ENCODE assay signal across 26 cellular contexts in genomic region chr2:234333168-234334130, GRCh38.
DNase-seq lines count a peak whose midpoint lies in the region; ATAC-seq, FAIRE-seq and TF ChIP-seq lines count a peak whose summit lies in the region.
"Had no signal": no experiment of that assay in that cellular context is flagged by ENCODE, and none has a peak within 500 bp of the region (broad histone marks: within the 10 kb centered on the region; RNA-seq: fewer than 3 reads in every experiment).

No MANE protein-coding gene starts in this region.

- H3K27ac ChIP-seq in keratinocyte (ENCODE audit: control insufficient read depth, insufficient read depth, low read length) (peak overlapping the region; percentile 40), suprapubic skin (no peak overlapping the region)
- H3K27ac ChIP-seq: HL-60, neutrophil, stomach had no signal

- no peak for ATAC-seq in natural killer cell treated with Interleukin-12 subunit alpha and Interleukin-12 subunit beta and Interleukin-15 and Interleukin-18, amount 100 ng/mL, for 72 hours
- ATAC-seq in natural killer cell (no peak), HG02938 (IDR thresholded peaks at IDR 0.05; ENCODE audit: unreplicated experiment) (no peak), HG03439 (IDR thresholded peaks at IDR 0.05; ENCODE audit: unreplicated experiment) (no peak)

- no peaks in the 10 kb centered on the region for H3K36me3 Mint-ChIP-seq in natural killer cell treated with Interleukin-12 subunit alpha and Interleukin-12 subunit beta and Interleukin-15 and Interleukin-18, amount 100 ng/mL, for 72 hours
- H3K36me3 Mint-ChIP-seq in natural killer cell (no peaks in the 10 kb centered on the region), brain (no peaks in the 10 kb centered on the region)
- H3K36me3 Mint-ChIP-seq: type B pancreatic cell had no signal

- no peak for TF ChIP-seq EP300 in suprapubic skin (IDR thresholded peaks at IDR 0.05)

- no peaks in the 10 kb centered on the region for H3K9me3 ChIP-seq in keratinocyte (ENCODE audit: control insufficient read depth, low read depth, low read length)
- no peaks in the 10 kb centered on the region for H3K9me3 ChIP-seq in suprapubic skin
- H3K9me3 ChIP-seq: breast epithelium, left ventricle myocardium inferior, neutrophil, SK-N-SH, stomach had no signal

- H2AFZ ChIP-seq in keratinocyte (ENCODE audit: control insufficient read depth, low read length) = no peak overlapping the region

- no peak for TF ChIP-seq POLR2A in suprapubic skin (IDR thresholded peaks at IDR 0.05)

- WGBS in suprapubic skin = 95% methylated on average over 7 of the region's 10 CpGs

- no peak overlapping the region for H3K4me3 Mint-ChIP-seq in natural killer cell treated with Interleukin-12 subunit alpha and Interleukin-12 subunit beta and Interleukin-15 and Interleukin-18, amount 100 ng/mL, for 72 hours
- H3K4me3 Mint-ChIP-seq in natural killer cell = no peak overlapping the region
- H3K4me3 Mint-ChIP-seq in brain = no peak overlapping the region
- H3K4me3 Mint-ChIP-seq: activated CD4-positive, alpha-beta memory T cell treated with anti-CD3 and anti-CD28 coated beads, Interleukin-2, amount 10 ng/mL, durations not matched to agents 7 days and 5 days; activated T-cell treated with anti-CD3 and anti-CD28 coated beads, Interleukin-2, amount 50 U/mL, for 24 hours; type B pancreatic cell had no signal

- peak overlapping the region; percentile 5 to 20 for H3K27ac Mint-ChIP-seq in natural killer cell treated with Interleukin-12 subunit alpha and Interleukin-12 subunit beta and Interleukin-15 and Interleukin-18, amount 100 ng/mL, for 72 hours
- H3K27ac Mint-ChIP-seq in natural killer cell = peak overlapping the region in 1 of 2 donors; percentile 77
- peak overlapping the region; percentile 80 to 97 (median 96) for H3K27ac Mint-ChIP-seq in brain
- H3K27ac Mint-ChIP-seq: activated CD4-positive, alpha-beta memory T cell treated with anti-CD3 and anti-CD28 coated beads, Interleukin-2, amount 10 ng/mL, durations not matched to agents 7 days and 5 days; activated T-cell treated with anti-CD3 and anti-CD28 coated beads, Interleukin-2, amount 50 U/mL, for 24 hours had no signal

- DNase-seq in natural killer cell treated with Interleukin-12 subunit alpha and Interleukin-12 subunit beta and Interleukin-15 and Interleukin-18, amount 100 ng/mL, for 72 hours (ENCODE audit: low spot score) = no peak
- DNase-seq in natural killer cell (no peak), keratinocyte (ENCODE audit: low read depth, low spot score) (no peak), MV-4-11 (lab: John Stamatoyannopoulos, UW) (no peak), suprapubic skin (ENCODE audit: low spot score in 2 of 2) (no peak)
- DNase-seq: activated CD4-positive, alpha-beta memory T cell treated with anti-CD3 and anti-CD28 coated beads, Interleukin-2, amount 10 ng/mL, durations not matched to agents 7 days and 5 days; activated CD4-positive, CD25-positive, alpha-beta regulatory T cell; activated T-cell treated with anti-CD3 and anti-CD28 coated beads, Interleukin-2, amount 50 U/mL, for 24 hours; COR-L47; cortex of kidney; IMR-90; left ventricle myocardium inferior; NCI-H2081 treated with DMSO at 0.1 percent for 48 hours; NCI-H510A; RPMI8226; stimulated activated CD4-positive, alpha-beta T cell treated with anti-CD3 and anti-CD28 coated beads, Interleukin-4, amount 100 ng/mL, for 4 hours; stomach; T-helper 9 cell had no signal

- no peaks in the 10 kb centered on the region for H3K79me2 ChIP-seq in keratinocyte (ENCODE audit: control insufficient read depth, insufficient read depth, low read length)

- peaks cover 22 to 26% of the 10 kb centered on the region in 2 donors for H3K4me1 Mint-ChIP-seq in natural killer cell treated with Interleukin-12 subunit alpha and Interleukin-12 subunit beta and Interleukin-15 and Interleukin-18, amount 100 ng/mL, for 72 hours (ENCODE audit: low read depth in 2 of 2)
- H3K4me1 Mint-ChIP-seq in natural killer cell = peaks cover 20 to 42% of the 10 kb centered on the region in 2 donors
- H3K4me1 Mint-ChIP-seq in brain = peaks cover 39% of the 10 kb centered on the region

- H3K36me3 ChIP-seq in keratinocyte (ENCODE audit: control insufficient read depth in 2 of 2, extremely low read depth in 1 of 2, insufficient read depth in 2 of 2, low read length in 2 of 2) = no peaks in the 10 kb centered on the region
- no peaks in the 10 kb centered on the region for H3K36me3 ChIP-seq in suprapubic skin
- H3K36me3 ChIP-seq: breast epithelium, left ventricle myocardium inferior, neutrophil, stomach had no signal

- H3K27me3 ChIP-seq in keratinocyte (ENCODE audit: control insufficient read depth, extremely low read depth, insufficient read depth, low read length) = no peaks in the 10 kb centered on the region
- H3K27me3 ChIP-seq in suprapubic skin = no peaks in the 10 kb centered on the region
- H3K27me3 ChIP-seq: breast epithelium, stomach had no signal

- FAIRE-seq in keratinocyte (lab: Jason Lieb, UNC) = peak; percentile 43

- TF ChIP-seq CTCF in natural killer cell (IDR thresholded peaks at IDR 0.05) (no peak), brain (conservative IDR thresholded peaks at IDR 0.05) (no peak), keratinocyte (optimal IDR thresholded peaks at IDR 0.05 in 1 of 3, IDR thresholded peaks at IDR 0.05 in 1 of 3, conservative IDR thresholded peaks at IDR 0.05 in 1 of 3; ENCODE audit: extremely low read depth in 1 of 3, insufficient read depth in 2 of 3, low read length in 3 of 3) (no peak), suprapubic skin (IDR thresholded peaks at IDR 0.05) (no peak)

- H3K9me3 Mint-ChIP-seq in natural killer cell treated with Interleukin-12 subunit alpha and Interleukin-12 subunit beta and Interleukin-15 and Interleukin-18, amount 100 ng/mL, for 72 hours = peaks cover 3% of the 10 kb centered on the region
- H3K9me3 Mint-ChIP-seq in natural killer cell (no peaks in the 10 kb centered on the region), brain (peaks cover 3 to 5% (median 4%) of the 10 kb centered on the region in 5 experiments)
- H3K9me3 Mint-ChIP-seq: activated CD4-positive, alpha-beta memory T cell treated with anti-CD3 and anti-CD28 coated beads, Interleukin-2, amount 10 ng/mL, durations not matched to agents 7 days and 5 days; activated T-cell treated with anti-CD3 and anti-CD28 coated beads, Interleukin-2, amount 50 U/mL, for 24 hours; type B pancreatic cell had no signal

- H3K4me2 ChIP-seq in keratinocyte (ENCODE audit: control insufficient read depth, extremely low read depth, insufficient read depth, low read depth, low read length) = no peak overlapping the region
- H3K4me2 ChIP-seq: SK-N-SH had no signal

- H3K4me1 ChIP-seq in keratinocyte (ENCODE audit: control insufficient read depth, extremely low read depth, insufficient read depth, low read length) = peaks cover 19% of the 10 kb centered on the region
- H3K4me1 ChIP-seq in suprapubic skin = peaks cover 33% of the 10 kb centered on the region
- H3K4me1 ChIP-seq: breast epithelium had no signal

- intact Hi-C loops in natural killer cell (cut with micrococcal nuclease) = loop anchor here (2.0 kb wide), 1 partner anchor 41 kb away; no protein-coding TSS in a partner anchor

- dilution Hi-C loops in keratinocyte (cut with MboI; ENCODE audit: extremely low pct_ligation_motif_present, low sequenced_read_pairs) = no loop called here

- no peak overlapping the region for H3K4me3 ChIP-seq in keratinocyte (ENCODE audit: control insufficient read depth in 2 of 3, extremely low read depth in 1 of 3, insufficient read depth in 2 of 3, low read depth in 1 of 3, low read length in 3 of 3)
- no peak overlapping the region for H3K4me3 ChIP-seq in suprapubic skin
- H3K4me3 ChIP-seq: breast epithelium, left ventricle myocardium inferior, stomach had no signal

- H3K9ac ChIP-seq in keratinocyte (ENCODE audit: control insufficient read depth, extremely low read depth, insufficient read depth, low read length) = no peak overlapping the region
- H3K9ac ChIP-seq: SK-N-SH had no signal

- H3K9me1 ChIP-seq in keratinocyte (ENCODE audit: control insufficient read depth, extremely low read depth, insufficient read depth, low read length) = no peaks in the 10 kb centered on the region

- no peaks in the 10 kb centered on the region for H3K27me3 Mint-ChIP-seq in natural killer cell treated with Interleukin-12 subunit alpha and Interleukin-12 subunit beta and Interleukin-15 and Interleukin-18, amount 100 ng/mL, for 72 hours
- H3K27me3 Mint-ChIP-seq in natural killer cell (ENCODE audit: low read depth in 2 of 2) = peaks cover 0 to 5% of the 10 kb centered on the region in 2 donors
- no peaks in the 10 kb centered on the region for H3K27me3 Mint-ChIP-seq in brain
- H3K27me3 Mint-ChIP-seq: activated CD4-positive, alpha-beta memory T cell treated with anti-CD3 and anti-CD28 coated beads, Interleukin-2, amount 10 ng/mL, durations not matched to agents 7 days and 5 days; activated T-cell treated with anti-CD3 and anti-CD28 coated beads, Interleukin-2, amount 50 U/mL, for 24 hours; type B pancreatic cell had no signal

- no peaks in the 10 kb centered on the region for H4K20me1 ChIP-seq in keratinocyte (ENCODE audit: control insufficient read depth, extremely low read depth, insufficient read depth, low read length)
